17 cellular contexts compared by ENCODE assay signal in the genomic region with DNA sequence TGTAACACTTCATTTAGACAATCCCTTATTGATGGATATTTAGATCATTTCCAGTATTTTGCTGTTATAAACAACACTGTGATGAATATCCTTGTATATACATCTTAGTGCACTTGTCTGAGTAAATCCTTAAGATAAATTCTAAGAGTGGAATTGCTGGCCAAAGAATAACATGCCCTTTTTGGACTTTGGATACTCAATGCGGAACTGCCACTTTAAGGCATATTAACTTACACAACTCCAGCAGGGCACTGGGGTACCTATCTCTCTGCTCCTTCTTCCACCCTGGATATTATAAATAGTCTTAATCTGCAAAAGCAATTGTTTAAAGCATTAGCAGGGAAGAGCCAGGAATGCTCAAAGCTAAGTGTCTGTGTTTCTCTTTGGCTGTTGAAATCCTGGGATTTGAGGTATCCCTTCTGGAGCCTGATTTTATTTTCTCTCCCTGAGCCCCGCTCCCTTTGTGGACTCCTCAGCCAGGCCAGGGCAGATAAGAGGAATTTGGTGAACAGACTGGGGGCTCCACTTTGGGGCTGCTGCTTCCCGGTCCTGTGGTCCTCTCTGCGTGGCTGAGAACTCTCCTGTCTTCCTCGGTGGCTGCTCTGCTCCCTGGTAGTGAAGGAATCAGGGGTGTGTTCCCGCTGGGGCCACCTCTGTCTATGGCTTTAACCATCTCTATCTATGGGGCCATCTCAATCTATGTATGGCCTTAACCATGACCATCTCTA.
A peak's percentile ranks its signal among the peaks of the same experiment; 100 is the strongest.
DNase-seq lines count a peak whose midpoint lies in the region; ATAC-seq and TF ChIP-seq lines count a peak whose summit lies in the region.
"Had no signal": no experiment of that assay in that cellular context is flagged by ENCODE, and none has a peak within 500 bp of the region (broad histone marks: within the 10 kb centered on the region; RNA-seq: fewer than 3 reads in every experiment).

No MANE protein-coding gene starts in this region.

- DNase-seq in colonic mucosa = peak; percentile 13
- peak; percentile 77 for DNase-seq in esophagus muscularis mucosa (ENCODE audit: extremely low spot score)
- peak; percentile 27 for DNase-seq in spleen
- DNase-seq in ACHN = no peak
- DNase-seq: GF-D8; KBM-7; MV-4-11; NCI-H1417; NCI-H187 treated with DMSO at 0.1 percent for 48 hours; NCI-H446; NCI-H69; NK-92 treated with Interleukin-12 subunit alpha and Interleukin-12 subunit beta, amount 100 ng/mL, for 24 hours; OCI-M1 had no signal

- H3K27me3 ChIP-seq in colonic mucosa = no peaks in the 10 kb centered on the region
- no peaks in the 10 kb centered on the region for H3K27me3 ChIP-seq in esophagus muscularis mucosa
- H3K27me3 ChIP-seq in muscle layer of colon (ENCODE audit: control insufficient read depth in 1 of 2, insufficient read depth in 2 of 2, low read length in 2 of 2) = no peaks in the 10 kb centered on the region
- H3K27me3 ChIP-seq in spleen (replicated peaks in 1 of 7) = peaks cover 0 to 37% (median 0%) of the 10 kb centered on the region in 7 donors

- no peak overlapping the region for H3K9ac ChIP-seq in colonic mucosa (ENCODE audit: low read depth in 2 of 2, low read length in 2 of 2)
- no peak overlapping the region for H3K9ac ChIP-seq in muscle layer of colon (ENCODE audit: low read length)

- no peak for ATAC-seq in GM21367 (IDR thresholded peaks at IDR 0.05; ENCODE audit: unreplicated experiment)
- no peak for ATAC-seq in HG03442 (IDR thresholded peaks at IDR 0.05; ENCODE audit: unreplicated experiment)

- H3K9me3 ChIP-seq in colonic mucosa = no peaks in the 10 kb centered on the region
- H3K9me3 ChIP-seq in esophagus muscularis mucosa = peaks cover 0 to 16% (median 14%) of the 10 kb centered on the region in 4 donors
- no peaks in the 10 kb centered on the region for H3K9me3 ChIP-seq in muscle layer of colon (ENCODE audit: low read length)
- peaks cover 2 to 21% (median 18%) of the 10 kb centered on the region in 8 donors for H3K9me3 ChIP-seq in spleen

- 75% methylated on average over 6 of the region's 6 CpGs for WGBS in esophagus muscularis mucosa
- 75 to 95% (median 87%) methylated on average over 6 of the region's 6 CpGs for WGBS in spleen, 5 donors

- H3K4me3 ChIP-seq in colonic mucosa (no peak overlapping the region), esophagus muscularis mucosa (no peak overlapping the region), muscle layer of colon (ENCODE audit: low read depth in 1 of 2, low read length in 2 of 2) (no peak overlapping the region), spleen (no peak overlapping the region)

- H3K36me3 ChIP-seq in colonic mucosa (no peaks in the 10 kb centered on the region), esophagus muscularis mucosa (no peaks in the 10 kb centered on the region), muscle layer of colon (ENCODE audit: insufficient read depth, low read length) (no peaks in the 10 kb centered on the region), spleen (no peaks in the 10 kb centered on the region)

- TF ChIP-seq POLR2A in esophagus muscularis mucosa (IDR thresholded peaks at IDR 0.05; ENCODE audit: low read depth) = no peak
- no peak for TF ChIP-seq POLR2A in spleen (IDR thresholded peaks at IDR 0.05)

- TF ChIP-seq CTCF in colonic mucosa (IDR thresholded peaks at IDR 0.05) (no peak), esophagus muscularis mucosa (IDR thresholded peaks at IDR 0.05) (no peak), spleen (IDR thresholded peaks at IDR 0.05 in 8 of 11, conservative IDR thresholded peaks at IDR 0.05 in 3 of 11) (no peak)

- no peaks in the 10 kb centered on the region for H3K4me1 ChIP-seq in colonic mucosa
- H3K4me1 ChIP-seq in esophagus muscularis mucosa = peaks cover 10 to 58% (median 54%) of the 10 kb centered on the region in 4 donors
- H3K4me1 ChIP-seq in muscle layer of colon (ENCODE audit: insufficient read depth, low read length) = peaks cover 40% of the 10 kb centered on the region
- peaks cover 0 to 7% (median 0%) of the 10 kb centered on the region in 6 donors for H3K4me1 ChIP-seq in spleen

- in situ Hi-C loops in ACHN (cut with HindIII; ENCODE audit: low pct_ligation_motif_present, low pct_unique_long_range_greater_than_20kb, low sequenced_read_pairs) = no loop called here

- no peak for TF ChIP-seq EP300 in esophagus muscularis mucosa (IDR thresholded peaks at IDR 0.05)

- H3K27ac ChIP-seq in colonic mucosa (no peak overlapping the region), esophagus muscularis mucosa (replicated peaks in 1 of 4) (peak overlapping the region; percentile 58 to 68 (median 65)), muscle layer of colon (ENCODE audit: low read depth, low read length) (peak overlapping the region; percentile 81), spleen (no peak overlapping the region)
- H3K27ac ChIP-seq: C4-2B had no signal

- intact Hi-C loops in colonic mucosa (cut with DNase I) = no loop called here
- intact Hi-C loops in esophagus muscularis mucosa (cut with DNase I) = no loop called here
- intact Hi-C loops in spleen (cut with DNase I; ENCODE audit: low total_unique reads) = no loop called here

Comparison
In these comparisons a context has a peak if more than half of its experiments do, and no peak if none do; other contexts are left out.
1. H3K27ac ChIP-seq: peak in esophagus muscularis mucosa (4 of 4) and muscle layer of colon (single experiment); none in colonic mucosa (single experiment) and spleen (0 of 8).